Comparison of ENCODE assay signal across 8 cellular contexts in the genomic region with DNA sequence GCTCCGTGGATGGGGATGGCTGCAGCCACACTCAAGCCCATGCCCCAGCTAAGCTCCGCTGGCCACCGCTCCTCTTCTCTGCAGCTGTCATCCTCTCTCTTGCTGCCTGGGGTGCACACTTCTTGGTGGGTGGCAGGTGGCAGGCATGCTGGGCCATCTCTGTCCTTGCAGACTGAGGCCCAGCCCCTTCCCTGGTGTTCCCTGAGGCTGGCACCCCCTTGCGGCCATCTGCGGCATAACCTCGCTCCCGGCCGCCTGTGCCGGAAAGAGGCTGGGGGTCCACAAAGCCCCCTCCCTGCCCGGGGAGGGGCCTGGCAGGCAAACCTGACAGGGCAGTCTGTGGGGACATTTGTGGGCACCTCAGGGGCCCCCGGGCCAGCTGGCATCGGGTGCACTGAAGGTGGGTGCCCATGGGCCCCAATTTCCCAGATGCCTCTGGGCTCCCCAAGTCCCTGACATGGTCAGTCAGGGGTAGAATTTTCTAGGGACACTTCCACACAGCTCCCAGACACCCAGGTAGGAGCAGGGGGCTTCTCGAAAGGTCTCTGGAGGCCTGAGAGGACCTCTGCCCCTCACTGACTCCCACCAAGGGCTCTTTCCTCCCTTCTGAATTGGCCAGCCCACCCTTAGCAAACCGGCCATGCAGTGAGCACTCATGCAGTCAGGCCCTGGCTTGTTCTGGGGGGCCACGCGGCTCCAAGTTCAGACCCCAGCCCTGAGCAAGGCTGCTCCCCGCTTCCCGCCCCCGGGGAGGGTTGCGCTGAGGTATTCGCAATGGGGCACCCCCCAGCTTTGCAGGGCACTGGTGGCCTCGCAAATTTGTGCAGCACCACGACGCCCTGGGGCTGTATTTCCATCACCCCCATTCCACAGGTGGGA. TPM values are rescaled to one million over a fixed set of nuclear protein-coding genes. Genes with fewer than 3 reads are reported as not detected.
DNase-seq lines count a peak whose midpoint lies in the region; ATAC-seq and TF ChIP-seq lines count a peak whose summit lies in the region.

No MANE protein-coding gene starts in this region.

- no peaks in the 10 kb centered on the region for H3K36me3 ChIP-seq in Panc1 (ENCODE audit: control insufficient read depth, insufficient read depth, low read length)

- no peak overlapping the region for H3K27ac Mint-ChIP-seq in natural killer cell
- no peak overlapping the region for H3K27ac Mint-ChIP-seq in natural killer cell treated with Interleukin-12 subunit alpha and Interleukin-12 subunit beta and Interleukin-15 and Interleukin-18, amount 100 ng/mL, for 72 hours
- no peak overlapping the region for H3K27ac Mint-ChIP-seq in activated naive CD4-positive, alpha-beta T cell treated with anti-CD3 and anti-CD28 coated beads for 36 hours

- intact Hi-C loops in natural killer cell (cut with micrococcal nuclease) (no loop called here), Panc1 (cut with micrococcal nuclease; ENCODE audit: unreplicated experiment) (no loop called here)
- intact Hi-C loops in activated naive CD4-positive, alpha-beta T cell treated with anti-CD3 and anti-CD28 coated beads for 36 hours (cut with micrococcal nuclease) = loop anchor here (5.0 to 10.0 kb wide), 2 partner anchors 207 to 340 kb away; partner anchors contain the start of gene TSSC4

- peaks cover 7% of the 10 kb centered on the region; the same call in 1 of the 2 replicates for H3K4me1 ChIP-seq in Panc1 (ENCODE audit: control insufficient read depth, insufficient read depth, low read length)

- H3K4me3 Mint-ChIP-seq in natural killer cell = no peak overlapping the region
- H3K4me3 Mint-ChIP-seq in natural killer cell treated with Interleukin-12 subunit alpha and Interleukin-12 subunit beta and Interleukin-15 and Interleukin-18, amount 100 ng/mL, for 72 hours = no peak overlapping the region
- H3K4me3 Mint-ChIP-seq in activated naive CD4-positive, alpha-beta T cell treated with anti-CD3 and anti-CD28 coated beads for 36 hours = no peak overlapping the region

- peaks cover 9 to 12% of the 10 kb centered on the region in 2 donors for H3K27me3 Mint-ChIP-seq in natural killer cell (ENCODE audit: low read depth in 2 of 2)
- peaks cover 18 to 20% of the 10 kb centered on the region in 2 donors for H3K27me3 Mint-ChIP-seq in natural killer cell treated with Interleukin-12 subunit alpha and Interleukin-12 subunit beta and Interleukin-15 and Interleukin-18, amount 100 ng/mL, for 72 hours
- H3K27me3 Mint-ChIP-seq in activated naive CD4-positive, alpha-beta T cell treated with anti-CD3 and anti-CD28 coated beads for 36 hours (ENCODE audit: low read depth) = no peaks in the 10 kb centered on the region

- DNase-seq in natural killer cell = peak; percentile 59
- no peak for DNase-seq in natural killer cell treated with Interleukin-12 subunit alpha and Interleukin-12 subunit beta and Interleukin-15 and Interleukin-18, amount 100 ng/mL, for 72 hours (ENCODE audit: low spot score)
- no peak for DNase-seq in Panc1 (ENCODE audit: low read depth, low spot score)
- DNase-seq in activated naive CD4-positive, alpha-beta T cell treated with anti-CD3 and anti-CD28 coated beads for 36 hours = peak; percentile 58
- DNase-seq in iPS-NIHi11 (ENCODE audit: low spot score) = peak; percentile 85
- DNase-seq in stimulated activated CD8-positive, alpha-beta memory T cell treated with anti-CD3 and anti-CD28 coated beads, Interleukin-15, amount 100 ng/mL, for 24 hours (ENCODE audit: low read depth) = peak; percentile 38

- H3K4me1 Mint-ChIP-seq in natural killer cell = peaks cover 0 to 33% of the 10 kb centered on the region in 2 donors
- H3K4me1 Mint-ChIP-seq in natural killer cell treated with Interleukin-12 subunit alpha and Interleukin-12 subunit beta and Interleukin-15 and Interleukin-18, amount 100 ng/mL, for 72 hours (ENCODE audit: low read depth in 2 of 2) = peaks cover 13 to 14% of the 10 kb centered on the region in 2 donors
- peaks cover 5% of the 10 kb centered on the region for H3K4me1 Mint-ChIP-seq in activated naive CD4-positive, alpha-beta T cell treated with anti-CD3 and anti-CD28 coated beads for 36 hours (ENCODE audit: low read depth)

- in situ Hi-C loops in Panc1 (cut with HindIII; ENCODE audit: low pct_unique_long_range_greater_than_20kb, low sequenced_read_pairs) = no loop called here

- no peaks in the 10 kb centered on the region for H3K9me3 ChIP-seq in Panc1 (ENCODE audit: control insufficient read depth, insufficient read depth, low read depth, low read length)

- peak in 2 of 3 donors; percentile 50 to 51 for ATAC-seq in natural killer cell
- no peak for ATAC-seq in natural killer cell treated with Interleukin-12 subunit alpha and Interleukin-12 subunit beta and Interleukin-15 and Interleukin-18, amount 100 ng/mL, for 72 hours
- ATAC-seq in Panc1 = peak; percentile 63
- no peak for ATAC-seq in GM18502 (IDR thresholded peaks at IDR 0.05; ENCODE audit: poor library complexity, unreplicated experiment)
- ATAC-seq in GM19395 (IDR thresholded peaks at IDR 0.05; ENCODE audit: unreplicated experiment) = no peak

- BruUV-seq in Panc1 (replicated peaks; lab: Mats Ljungman, UMichigan) = no TSS peak

- POLR2A ChIA-PET in Panc1 (lab: Charles Lee) = no interaction called here

- H3K4me3 ChIP-seq in Panc1 (ENCODE audit: low read depth in 2 of 2, low read length in 2 of 2) = no peak overlapping the region

- H3K27me3 ChIP-seq in Panc1 (ENCODE audit: control insufficient read depth, insufficient read depth, low read length) = peaks cover 4% of the 10 kb centered on the region; the same call in 1 of the 2 replicates

- no peaks in the 10 kb centered on the region for H3K9me3 Mint-ChIP-seq in natural killer cell
- no peaks in the 10 kb centered on the region for H3K9me3 Mint-ChIP-seq in natural killer cell treated with Interleukin-12 subunit alpha and Interleukin-12 subunit beta and Interleukin-15 and Interleukin-18, amount 100 ng/mL, for 72 hours
- H3K9me3 Mint-ChIP-seq in activated naive CD4-positive, alpha-beta T cell treated with anti-CD3 and anti-CD28 coated beads for 36 hours = no peaks in the 10 kb centered on the region

- peak; percentile 92 for TF ChIP-seq CTCF in natural killer cell (IDR thresholded peaks at IDR 0.05)
- peak; percentile 100 for TF ChIP-seq CTCF in Panc1 (IDR thresholded peaks at IDR 0.05)

- no peak overlapping the region for H3K27ac ChIP-seq in Panc1 (ENCODE audit: low read length)

- CTCF ChIA-PET in Panc1 (lab: Charles Lee) = interaction anchor here (0.5 to 2.0 kb wide), 7 partner anchors 23 to 225 kb away, joined by 3 to 10 read pairs (median 3); partner anchors contain the start of genes C11orf21 and TSPAN32
- CTCF ChIA-PET in activated naive CD4-positive, alpha-beta T cell treated with anti-CD3 and anti-CD28 coated beads for 36 hours (lab: Charles Lee) = interaction anchor here (0.7 to 4.5 kb wide), 10 partner anchors 11 to 336 kb away, joined by 3 to 29 read pairs (median 5); no protein-coding TSS in a partner anchor

- H3K36me3 Mint-ChIP-seq in natural killer cell = no peaks in the 10 kb centered on the region
- no peaks in the 10 kb centered on the region for H3K36me3 Mint-ChIP-seq in natural killer cell treated with Interleukin-12 subunit alpha and Interleukin-12 subunit beta and Interleukin-15 and Interleukin-18, amount 100 ng/mL, for 72 hours
- no peaks in the 10 kb centered on the region for H3K36me3 Mint-ChIP-seq in activated naive CD4-positive, alpha-beta T cell treated with anti-CD3 and anti-CD28 coated beads for 36 hours (ENCODE audit: low read depth)

RNA-seq across cellular contexts. Expression of gene TH, which starts 23.5 kb away (rescaled TPM):
- total RNA-seq in natural killer cell (not detected), Panc1 (2021; ENCODE audit: unreplicated experiment) (not detected)
- not detected for total RNA-seq in natural killer cell treated with Interleukin-12 subunit alpha and Interleukin-12 subunit beta and Interleukin-15 and Interleukin-18, amount 100 ng/mL, for 72 hours
- 0.38 TPM for polyA plus RNA-seq in Panc1 (2012; ENCODE audit: insufficient read length)
- total RNA-seq in activated naive CD4-positive, alpha-beta T cell treated with anti-CD3 and anti-CD28 coated beads for 36 hours = not detected

RNA-seq across cellular contexts. Expression of gene INS, which starts 34.1 kb away (rescaled TPM):
- total RNA-seq in natural killer cell = not detected
- not detected for total RNA-seq in natural killer cell treated with Interleukin-12 subunit alpha and Interleukin-12 subunit beta and Interleukin-15 and Interleukin-18, amount 100 ng/mL, for 72 hours
- total RNA-seq in Panc1 (2021; ENCODE audit: unreplicated experiment) = not detected
- polyA plus RNA-seq in Panc1 (2012; ENCODE audit: insufficient read length) = not detected
- total RNA-seq in activated naive CD4-positive, alpha-beta T cell treated with anti-CD3 and anti-CD28 coated beads for 36 hours = not detected

RNA-seq across cellular contexts. Expression of gene IGF2, which starts 55.9 kb away (rescaled TPM):
- not detected for total RNA-seq in natural killer cell
- total RNA-seq in natural killer cell treated with Interleukin-12 subunit alpha and Interleukin-12 subunit beta and Interleukin-15 and Interleukin-18, amount 100 ng/mL, for 72 hours = under 1 TPM in 1 of 2 donors, not detected in 1; 0.17 TPM
- total RNA-seq in Panc1 (2021; ENCODE audit: unreplicated experiment) = 14.5 TPM
- polyA plus RNA-seq in Panc1 (2012; ENCODE audit: insufficient read length) = 20.5 TPM
- total RNA-seq in activated naive CD4-positive, alpha-beta T cell treated with anti-CD3 and anti-CD28 coated beads for 36 hours = under 1 TPM; 0.21 to 0.37 TPM

Comparison
In these comparisons a context has a peak if more than half of its experiments do, and no peak if none do; other contexts are left out.
1. ATAC-seq: peak in natural killer cell (2 of 3) and Panc1 (single experiment); none in natural killer cell treated with Interleukin-12 subunit alpha and Interleukin-12 subunit beta and Interleukin-15 and Interleukin-18, amount 100 ng/mL, for 72 hours (0 of 2), GM18502 (single experiment) and GM19395 (single experiment).
2. DNase-seq: peak in natural killer cell (single experiment), activated naive CD4-positive, alpha-beta T cell treated with anti-CD3 and anti-CD28 coated beads for 36 hours (single experiment), iPS-NIHi11 (single experiment) and stimulated activated CD8-positive, alpha-beta memory T cell treated with anti-CD3 and anti-CD28 coated beads, Interleukin-15, amount 100 ng/mL, for 24 hours (single experiment); none in natural killer cell treated with Interleukin-12 subunit alpha and Interleukin-12 subunit beta and Interleukin-15 and Interleukin-18, amount 100 ng/mL, for 72 hours (single experiment) and Panc1 (single experiment).
3. RNA of gene IGF2, which starts 55.9 kb away (total RNA-seq): 14.5 TPM in Panc1 (single experiment); 0.21 to 0.37 TPM in activated naive CD4-positive, alpha-beta T cell treated with anti-CD3 and anti-CD28 coated beads for 36 hours, 0.17 TPM in natural killer cell treated with Interleukin-12 subunit alpha and Interleukin-12 subunit beta and Interleukin-15 and Interleukin-18, amount 100 ng/mL, for 72 hours and not detected in natural killer cell; every median in the first group is over 10 times any median in the second.